ENCODE assay signal across 32 cellular contexts in genomic region chr2:39849982-39850526, GRCh38.
"Had no signal": no experiment of that assay in that cellular context is flagged by ENCODE, and none has a peak within 500 bp of the region (broad histone marks: within the 10 kb centered on the region; RNA-seq: fewer than 3 reads in every experiment).

No MANE protein-coding gene starts in this region.

- H2AFZ ChIP-seq: PC-9 had no signal

- H3K9ac ChIP-seq: KMS-11 had no signal

- H3K4me2 ChIP-seq: KMS-11, PC-9 had no signal

- H3K9me3 ChIP-seq: adrenal gland had no signal

- ATAC-seq: activated naive CD4-positive, alpha-beta T cell treated with anti-CD3 and anti-CD28 coated beads, Interleukin-2, amount 50 U/mL, for 72 hours; activated T-cell treated with anti-CD3 and anti-CD28 coated beads, Interleukin-2, amount 50 U/mL, for 4 hours had no signal

- H3K4me3 ChIP-seq: adrenal gland, cardiac muscle cell, PC-9 had no signal

- DNase-seq: activated B cell treated with CpG ODN at 0.5 μM for 24 hours; activated CD4-positive, alpha-beta memory T cell treated with anti-CD3 and anti-CD28 coated beads for 36 hours; activated CD4-positive, alpha-beta T cell treated with anti-CD3 and anti-CD28 coated beads for 4 hours; activated CD4-positive, alpha-beta T cell treated with anti-CD3 and anti-CD28 coated beads, Interleukin-2, amount 50 U/mL, for 1 hour; activated CD4-positive, CD25-positive, alpha-beta regulatory T cell treated with anti-CD3 and anti-CD28 coated beads, Interleukin-2, amount 50 U/mL, for 72 hours; activated CD8-positive, alpha-beta memory T cell treated with anti-CD3 and anti-CD28 coated beads, Interleukin-2, amount 50 U/mL, for 4 hours; activated gamma-delta T cell treated with Interleukin-2 at 50 U/mL for 16 hours; activated naive CD4-positive, alpha-beta T cell treated with anti-CD3 and anti-CD28 coated beads for 36 hours; activated T-cell treated with anti-CD3 and anti-CD28 coated beads for 4 hours; activated T-cell treated with anti-CD3 and anti-CD28 coated beads, Interleukin-2, amount 50 U/mL, for 4 hours; adrenal gland; brain microvascular endothelial cell; MM.1S; MV-4-11; NCI-H1092; NCI-H1436 treated with DMSO at 0.1 percent for 48 hours; NCI-H187 treated with DMSO at 0.1 percent for 48 hours; NCI-H2081; NCI-H226; NCI-H446 treated with DMSO at 0.1 percent for 48 hours; NCI-H524; PC-9; Right ventricle myocardium superior; SW 1271; T-helper 1 cell; T-helper 2 cell; T-helper 9 cell had no signal

- H3K36me3 ChIP-seq: adrenal gland, brain microvascular endothelial cell, cardiac muscle cell had no signal

- H3K27me3 ChIP-seq: adrenal gland, brain microvascular endothelial cell, cardiac muscle cell had no signal

- H3K27ac ChIP-seq: adrenal gland, brain microvascular endothelial cell, cardiac muscle cell, KMS-11, PC-9, VCaP had no signal

- FAIRE-seq: RCC 7860 had no signal
